ENCODE assay signal across 21 cellular contexts in the genomic region with DNA sequence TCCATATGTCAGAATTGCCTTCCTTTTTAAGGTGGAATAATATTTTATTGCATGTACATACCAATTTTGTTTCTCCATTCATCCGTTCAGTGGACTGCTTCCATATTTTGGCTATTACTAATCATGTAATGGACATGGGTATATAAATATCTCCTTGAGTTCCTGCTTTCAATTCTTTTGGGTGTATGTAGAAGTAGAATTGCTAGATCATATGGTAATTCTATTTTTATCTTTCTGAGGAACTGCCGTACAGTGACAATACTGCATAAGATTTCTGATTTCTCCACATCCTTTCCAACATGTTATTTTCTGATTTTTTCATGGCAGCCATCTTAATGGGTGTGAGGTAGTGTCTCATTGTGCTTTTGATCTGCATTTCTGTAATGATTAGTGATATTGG. TPM values are rescaled to one million over a fixed set of nuclear protein-coding genes. Genes with fewer than 3 reads are reported as not detected.
A peak's percentile ranks its signal among the peaks of the same experiment; 100 is the strongest.
DNase-seq lines count a peak whose midpoint lies in the region; ATAC-seq and TF ChIP-seq lines count a peak whose summit lies in the region.
"Had no signal": no experiment of that assay in that cellular context is flagged by ENCODE, and none has a peak within 500 bp of the region (broad histone marks: within the 10 kb centered on the region; RNA-seq: fewer than 3 reads in every experiment).

No MANE protein-coding gene starts in this region.

- no peaks in the 10 kb centered on the region for H3K9me3 ChIP-seq in left ventricle myocardium inferior (replicated peaks)
- H3K9me3 ChIP-seq in right atrium auricular region: no peaks in the 10 kb centered on the region
- H3K9me3 ChIP-seq in left lung: no peaks in the 10 kb centered on the region
- no peaks in the 10 kb centered on the region for H3K9me3 ChIP-seq in upper lobe of right lung
- no peaks in the 10 kb centered on the region for H3K9me3 ChIP-seq in MM.1S (replicated peaks; ENCODE audit: insufficient read depth, low read length)
- H3K9me3 ChIP-seq: A549 had no signal

- no peaks in the 10 kb centered on the region for H3K36me3 ChIP-seq in left ventricle myocardium inferior
- H3K36me3 ChIP-seq in right atrium auricular region: no peaks in the 10 kb centered on the region
- H3K36me3 ChIP-seq in left lung: no peaks in the 10 kb centered on the region
- H3K36me3 ChIP-seq in upper lobe of right lung: no peaks in the 10 kb centered on the region
- no peaks in the 10 kb centered on the region for H3K36me3 ChIP-seq in MM.1S (replicated peaks; ENCODE audit: insufficient read depth, low read length)

- H3K27ac ChIP-seq in left ventricle myocardium inferior (replicated peaks) (peak overlapping the region; percentile 3), right atrium auricular region (no peak overlapping the region), left lung (peak overlapping the region in 1 of 2 donors; percentile 84), upper lobe of right lung (peak overlapping the region; percentile 6), MM.1S (ENCODE audit: low read length) (no peak overlapping the region)
- H3K27ac ChIP-seq: A549, RWPE1, SK-N-MC had no signal

- H3K9me2 ChIP-seq in MM.1S (replicated peaks; ENCODE audit: insufficient read depth, low read length): no peaks in the 10 kb centered on the region

- peaks cover 6% of the 10 kb centered on the region for H3F3A ChIP-seq in MM.1S (ENCODE audit: insufficient read depth, low read length)

- peaks cover 13% of the 10 kb centered on the region for H3K4me1 ChIP-seq in left ventricle myocardium inferior
- H3K4me1 ChIP-seq in right atrium auricular region: no peaks in the 10 kb centered on the region
- H3K4me1 ChIP-seq in left lung: peaks cover 0 to 64% of the 10 kb centered on the region in 2 donors
- H3K4me1 ChIP-seq in upper lobe of right lung: no peaks in the 10 kb centered on the region
- H3K4me1 ChIP-seq in MM.1S (ENCODE audit: low read length): peaks cover 8% of the 10 kb centered on the region
- H3K4me1 ChIP-seq: A549 had no signal

- H4K20me1 ChIP-seq in MM.1S (ENCODE audit: insufficient read depth, low read length): no peaks in the 10 kb centered on the region
- H4K20me1 ChIP-seq: BLaER1 treated with 17β-estradiol and CSF1 and Interleukin-3, amounts not matched to agents 10 nM and 100 nM had no signal

- no peaks in the 10 kb centered on the region for H3K27me3 ChIP-seq in left ventricle myocardium inferior (ENCODE audit: low read depth)
- H3K27me3 ChIP-seq in right atrium auricular region: no peaks in the 10 kb centered on the region
- no peaks in the 10 kb centered on the region for H3K27me3 ChIP-seq in left lung
- no peaks in the 10 kb centered on the region for H3K27me3 ChIP-seq in upper lobe of right lung
- no peaks in the 10 kb centered on the region for H3K27me3 ChIP-seq in MM.1S (replicated peaks; ENCODE audit: insufficient read depth, low read length)
- H3K27me3 ChIP-seq: BLaER1 treated with 17β-estradiol and CSF1 and Interleukin-3, amounts not matched to agents 10 nM and 100 nM had no signal

- intact Hi-C loops in left ventricle myocardium inferior (cut with micrococcal nuclease): no loop called here
- intact Hi-C loops in left lung (cut with DNase I): no loop called here
- intact Hi-C loops in upper lobe of right lung (cut with DNase I): no loop called here

- TF ChIP-seq CTCF in left ventricle myocardium inferior (IDR thresholded peaks at IDR 0.05; ENCODE audit: borderline replicate concordance) (no peak), right atrium auricular region (IDR thresholded peaks at IDR 0.05) (no peak), left lung (IDR thresholded peaks at IDR 0.05) (no peak), upper lobe of right lung (IDR thresholded peaks at IDR 0.05) (no peak), MM.1S (IDR thresholded peaks at IDR 0.05; ENCODE audit: low read length) (no peak)

- DNase-seq in left ventricle myocardium inferior: no peak
- DNase-seq in right atrium auricular region (ENCODE audit: low spot score): no peak
- peak; percentile 38 for DNase-seq in NOMO-1 treated with dmso at 0.1 percent for 144 hours (lab: John Stamatoyannopoulos, UW; ENCODE audit: unreplicated experiment)
- DNase-seq in left lung: no peak
- DNase-seq in upper lobe of right lung: no peak
- no peak for DNase-seq in MM.1S
- no peak for DNase-seq in activated CD4-positive, alpha-beta T cell treated with anti-CD3 and anti-CD28 coated beads for 4 hours
- DNase-seq: DMS 273 treated with DMSO at 0.1 percent for 48 hours, GF-D8, KBM-7, NCI-H1105, NCI-H1694 treated with DMSO at 0.1 percent for 48 hours, NCI-H226, NCI-H524 treated with DMSO at 0.1 percent for 48 hours, PC-3 had no signal

- no peak overlapping the region for H3K4me2 ChIP-seq in MM.1S (ENCODE audit: low read depth, low read length)
- H3K4me2 ChIP-seq: A549, GM23338 had no signal

- peak; percentile 55 for ATAC-seq in left lung
- peak; percentile 69 for ATAC-seq in upper lobe of right lung
- ATAC-seq in HG02610 (IDR thresholded peaks at IDR 0.05; ENCODE audit: unreplicated experiment): no peak
- ATAC-seq: A549, GM23338, PC-3 had no signal

- H3K79me2 ChIP-seq in MM.1S (ENCODE audit: low read length): no peaks in the 10 kb centered on the region

- no peak overlapping the region for H3K4me3 ChIP-seq in left ventricle myocardium inferior
- H3K4me3 ChIP-seq in right atrium auricular region: no peak overlapping the region
- no peak overlapping the region for H3K4me3 ChIP-seq in left lung
- H3K4me3 ChIP-seq in upper lobe of right lung: no peak overlapping the region
- no peak overlapping the region for H3K4me3 ChIP-seq in MM.1S (ENCODE audit: low read length)
- H3K4me3 ChIP-seq: A549, GM23338, SK-N-MC had no signal

- no peak overlapping the region for H2AFZ ChIP-seq in MM.1S (ENCODE audit: low read length)
- H2AFZ ChIP-seq: GM23338 had no signal

- H3K9ac ChIP-seq in MM.1S (ENCODE audit: low read length): no peak overlapping the region

RNA-seq across cellular contexts. Expression of gene ALPK1, which starts 19.2 kb away (rescaled TPM):
- 3.1 TPM for total RNA-seq in left ventricle myocardium inferior
- 1 to 10 TPM; 4.2 to 8.1 TPM for total RNA-seq in right atrium auricular region
- total RNA-seq in left lung: 10 to 100 TPM; 21.3 to 38.5 TPM
- 34.3 TPM for total RNA-seq in upper lobe of right lung

RNA-seq across cellular contexts. Expression of gene TIFA, which starts 30.6 kb away (rescaled TPM):
- 16.1 TPM for total RNA-seq in left ventricle myocardium inferior
- 10 to 100 TPM in 1 of 2 donors, 1 to 10 TPM in 1; 9.5 to 14.5 TPM for total RNA-seq in right atrium auricular region
- 10 to 100 TPM; 12.7 to 18.8 TPM for total RNA-seq in left lung
- 10.6 TPM for total RNA-seq in upper lobe of right lung

Comparison
In these comparisons a context has a peak if more than half of its experiments do, and no peak if none do; other contexts are left out.
1. H3K27ac ChIP-seq: peak in left ventricle myocardium inferior (single experiment) and upper lobe of right lung (single experiment); none in right atrium auricular region (0 of 2) and MM.1S (single experiment).